ENCODE assay signal across 27 cellular contexts in genomic region chr13:91097269-91097668, GRCh38.
"Had no signal": no experiment of that assay in that cellular context is flagged by ENCODE, and none has a peak within 500 bp of the region (broad histone marks: within the 10 kb centered on the region; RNA-seq: fewer than 3 reads in every experiment).

No MANE protein-coding gene starts in this region.

- H3K36me3 ChIP-seq: brain microvascular endothelial cell, cardiac muscle cell, Peyer's patch, SJCRH30 had no signal

- H3K4me3 Mint-ChIP-seq: activated CD8-positive, alpha-beta T cell treated with anti-CD3 and anti-CD28 coated beads, Interleukin-2, amount 10 ng/mL, durations not matched to agents 7 days and 5 days; activated naive CD8-positive, alpha-beta T cell; activated T-cell treated with anti-CD3 and anti-CD28 coated beads, Interleukin-2, amount 50 U/mL, for 24 hours; activated T-helper 1 cell treated with anti-CD3 and anti-CD28 coated beads, Interleukin-12 subunit alpha, Interleukin-12 subunit beta, Interleukin-2, Interleukin-4 antibody, amounts not matched to agents 30 ng/mL and 10 ng/mL and 1 ng/mL, durations not matched to agents 14 hours and 24 hours and 36 hours; T-helper 1 cell treated with Interleukin-12 subunit alpha and Interleukin-12 subunit beta and Interleukin-4 antibody, amounts not matched to agents 30 μg/mL and 1 μg/mL, for 36 hours; WTC11 had no signal

- H3K4me1 ChIP-seq: Peyer's patch, SJCRH30 had no signal

- ATAC-seq: activated CD8-positive, alpha-beta T cell treated with anti-CD3 and anti-CD28 coated beads, Interleukin-2, amount 10 ng/mL, durations not matched to agents 7 days and 5 days; SK-N-SH treated with all-trans-retinoic acid at 6 μM for 48 hours; WTC11 had no signal

- H3K9me3 ChIP-seq: Peyer's patch, SJCRH30 had no signal

- H3K27me3 Mint-ChIP-seq: activated T-cell treated with anti-CD3 and anti-CD28 coated beads, Interleukin-2, amount 50 U/mL, for 24 hours had no signal

- H3K36me3 Mint-ChIP-seq: activated naive CD8-positive, alpha-beta T cell; WTC11 had no signal

- H3K27ac Mint-ChIP-seq: activated CD8-positive, alpha-beta T cell treated with anti-CD3 and anti-CD28 coated beads, Interleukin-2, amount 10 ng/mL, durations not matched to agents 7 days and 5 days; activated naive CD8-positive, alpha-beta T cell; activated T-cell treated with anti-CD3 and anti-CD28 coated beads, Interleukin-2, amount 50 U/mL, for 24 hours; activated T-helper 1 cell treated with anti-CD3 and anti-CD28 coated beads, Interleukin-12 subunit alpha, Interleukin-12 subunit beta, Interleukin-2, Interleukin-4 antibody, amounts not matched to agents 30 ng/mL and 10 ng/mL and 1 ng/mL, durations not matched to agents 14 hours and 24 hours and 36 hours; T-helper 1 cell treated with Interleukin-12 subunit alpha and Interleukin-12 subunit beta and Interleukin-4 antibody, amounts not matched to agents 30 μg/mL and 1 μg/mL, for 36 hours; WTC11 had no signal

- H3K4me3 ChIP-seq: cardiac muscle cell, Peyer's patch, SJCRH30 had no signal

- DNase-seq: activated CD4-positive, alpha-beta T cell treated with anti-CD3 and anti-CD28 coated beads for 48 hours; activated CD4-positive, alpha-beta T cell treated with anti-CD3 and anti-CD28 coated beads, Interleukin-2, amount 50 U/mL, for 4 hours; activated CD4-positive, CD25-positive, alpha-beta regulatory T cell treated with anti-CD3 and anti-CD28 coated beads, Interleukin-2, amount 50 U/mL, for 72 hours; activated CD8-positive, alpha-beta T cell treated with anti-CD3 and anti-CD28 coated beads, Interleukin-2, amount 10 ng/mL, durations not matched to agents 7 days and 5 days; activated effector memory CD4-positive, alpha-beta T cell treated with Interleukin-2 at 50 U/mL for 16 hours; activated naive CD4-positive, alpha-beta T cell; activated T-cell treated with anti-CD3 and anti-CD28 coated beads, Interleukin-2, amount 50 U/mL, for 24 hours; amygdala; brain microvascular endothelial cell; Karpas-422; MM.1S; NCI-H1105; NCI-H1436; NCI-H187 treated with DMSO at 0.1 percent for 48 hours; NCI-H2081 treated with DMSO at 0.1 percent for 48 hours; NCI-H446; NCI-H774; Peyer's patch; Right ventricle myocardium superior; SJCRH30 had no signal

- H3K27ac ChIP-seq: brain microvascular endothelial cell, cardiac muscle cell, Peyer's patch, RWPE1, SJCRH30 had no signal

- H3K27me3 ChIP-seq: brain microvascular endothelial cell, cardiac muscle cell, Peyer's patch, SJCRH30 had no signal

- H3K9me3 Mint-ChIP-seq: activated T-cell treated with anti-CD3 and anti-CD28 coated beads, Interleukin-2, amount 50 U/mL, for 24 hours; activated T-helper 1 cell treated with anti-CD3 and anti-CD28 coated beads, Interleukin-12 subunit alpha, Interleukin-12 subunit beta, Interleukin-2, Interleukin-4 antibody, amounts not matched to agents 30 ng/mL and 10 ng/mL and 1 ng/mL, durations not matched to agents 14 hours and 24 hours and 36 hours; T-helper 1 cell treated with Interleukin-12 subunit alpha and Interleukin-12 subunit beta and Interleukin-4 antibody, amounts not matched to agents 30 μg/mL and 1 μg/mL, for 36 hours; WTC11 had no signal
